ENCODE assay signal across 1 cellular context in the genomic region with DNA sequence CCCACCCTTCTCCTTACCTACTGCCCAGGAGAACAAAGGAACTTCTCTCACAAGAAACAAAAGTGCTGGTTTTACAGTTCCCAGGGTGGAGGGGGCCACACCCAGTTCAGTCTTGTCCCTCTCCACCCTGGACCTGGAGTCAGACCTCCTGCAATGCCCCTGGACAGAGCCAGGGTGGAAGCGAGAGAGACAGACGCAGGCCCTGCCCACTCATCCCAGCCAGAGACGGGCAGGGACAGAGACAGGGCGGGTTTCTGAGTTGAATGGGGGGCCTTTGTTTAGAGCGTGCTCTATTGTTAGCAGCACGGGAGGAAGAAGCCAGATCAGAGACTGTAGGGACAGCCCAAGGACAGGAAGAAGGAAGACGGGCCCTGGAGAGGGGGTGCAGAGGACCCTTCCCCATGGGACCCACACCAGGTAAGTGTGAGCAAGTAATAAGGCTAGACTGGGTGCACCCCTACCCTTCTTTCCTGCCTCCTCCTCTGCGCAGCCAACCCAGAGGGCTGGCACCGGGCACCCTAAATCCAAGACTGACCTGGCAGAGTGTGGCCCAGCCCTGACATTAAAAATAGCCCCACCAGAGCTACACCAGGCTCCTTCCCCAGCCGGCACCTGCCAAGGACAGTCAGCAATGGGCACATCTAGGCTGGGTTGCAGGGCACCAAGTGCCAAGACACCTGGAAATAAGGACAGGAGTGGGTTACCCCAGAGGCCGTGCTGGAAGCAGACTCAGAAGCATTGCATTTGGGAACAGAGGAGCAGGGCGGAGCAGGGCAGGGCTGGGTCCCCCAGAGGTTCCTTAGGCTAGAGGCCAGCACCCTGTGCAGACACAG.
TF ChIP-seq lines count a peak whose summit lies in the region.

No MANE protein-coding gene starts in this region.

TF ChIP-seq in IMR-90, 13 proteins besides CTCF, POLR2A, EP300 and RAD21:
- TF ChIP-seq RFX5 (IDR thresholded peaks at IDR 0.05; ENCODE audit: low read depth, low read length) (no peak), MAZ (IDR thresholded peaks at IDR 0.05; ENCODE audit: borderline replicate concordance, low read depth, low read length) (no peak), NFE2L2 (IDR thresholded peaks at IDR 0.05; ENCODE audit: low read depth, low read length) (no peak), RCOR1 (IDR thresholded peaks at IDR 0.05; ENCODE audit: insufficient replicate concordance, low read length) (no peak), SMC3 (IDR thresholded peaks at IDR 0.05; ENCODE audit: low read depth, low read length) (no peak), CEBPB (IDR thresholded peaks at IDR 0.05; ENCODE audit: low read depth, low read length) (no peak), BHLHE40 (IDR thresholded peaks at IDR 0.05; ENCODE audit: low read depth, low read length) (no peak), FOS (IDR thresholded peaks at IDR 0.05; ENCODE audit: low read depth, low read length) (no peak), CHD1 (IDR thresholded peaks at IDR 0.05; ENCODE audit: low read depth, low read length) (no peak), MAFK (IDR thresholded peaks at IDR 0.05; ENCODE audit: low read depth, low read length) (no peak), MXI1 (IDR thresholded peaks at IDR 0.05; ENCODE audit: borderline replicate concordance, low read depth, low read length) (no peak)
- TF ChIP-seq, protein P1, sequence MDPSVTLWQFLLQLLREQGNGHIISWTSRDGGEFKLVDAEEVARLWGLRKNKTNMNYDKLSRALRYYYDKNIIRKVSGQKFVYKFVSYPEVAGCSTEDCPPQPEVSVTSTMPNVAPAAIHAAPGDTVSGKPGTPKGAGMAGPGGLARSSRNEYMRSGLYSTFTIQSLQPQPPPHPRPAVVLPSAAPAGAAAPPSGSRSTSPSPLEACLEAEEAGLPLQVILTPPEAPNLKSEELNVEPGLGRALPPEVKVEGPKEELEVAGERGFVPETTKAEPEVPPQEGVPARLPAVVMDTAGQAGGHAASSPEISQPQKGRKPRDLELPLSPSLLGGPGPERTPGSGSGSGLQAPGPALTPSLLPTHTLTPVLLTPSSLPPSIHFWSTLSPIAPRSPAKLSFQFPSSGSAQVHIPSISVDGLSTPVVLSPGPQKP (IDR thresholded peaks at IDR 0.05; ENCODE audit: borderline replicate concordance, low read depth, low read length), result no peak
- TF ChIP-seq, protein P2, sequence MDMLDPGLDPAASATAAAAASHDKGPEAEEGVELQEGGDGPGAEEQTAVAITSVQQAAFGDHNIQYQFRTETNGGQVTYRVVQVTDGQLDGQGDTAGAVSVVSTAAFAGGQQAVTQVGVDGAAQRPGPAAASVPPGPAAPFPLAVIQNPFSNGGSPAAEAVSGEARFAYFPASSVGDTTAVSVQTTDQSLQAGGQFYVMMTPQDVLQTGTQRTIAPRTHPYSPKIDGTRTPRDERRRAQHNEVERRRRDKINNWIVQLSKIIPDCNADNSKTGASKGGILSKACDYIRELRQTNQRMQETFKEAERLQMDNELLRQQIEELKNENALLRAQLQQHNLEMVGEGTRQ (IDR thresholded peaks at IDR 0.05; ENCODE audit: low read depth, low read length), result no peak
TF ChIP-seq in IMR-90: peak in this region for 0.
